18 cellular contexts compared by ENCODE assay signal in genomic region chr2:224103603-224104002, GRCh38.
"Had no signal": no experiment of that assay in that cellular context is flagged by ENCODE, and none has a peak within 500 bp of the region (broad histone marks: within the 10 kb centered on the region; RNA-seq: fewer than 3 reads in every experiment).

No MANE protein-coding gene starts in this region.

- FAIRE-seq: endometrium, urothelium cell line had no signal

- H3K79me2 ChIP-seq: hepatocyte had no signal

- DNase-seq: effector memory CD4-positive, alpha-beta T cell; esophagus squamous epithelium; foreskin fibroblast; head of caudate nucleus; left colon; left ventricle myocardium superior; naive thymus-derived CD4-positive, alpha-beta T cell; ovary; stimulated activated CD4-positive, alpha-beta T cell treated with anti-CD3 and anti-CD28 coated beads, Interleukin-4, amount 100 ng/mL, for 1 hour; stimulated activated CD8-positive, alpha-beta memory T cell treated with anti-CD3 and anti-CD28 coated beads, Interleukin-4, amount 100 ng/mL, for 48 hours; stimulated activated naive CD8-positive, alpha-beta T cell treated with anti-CD3 and anti-CD28 coated beads, Interleukin-15, Interleukin-2, amounts not matched to agents 100 U/mL and 50 U/mL, for 24 hours; thyroid gland had no signal

- H2AFZ ChIP-seq: hepatocyte had no signal

- H3K9me3 ChIP-seq: esophagus squamous epithelium, ovary, right atrium auricular region, suprapubic skin, thyroid gland had no signal

- H3K36me3 ChIP-seq: esophagus squamous epithelium, ovary, right atrium auricular region, suprapubic skin, thyroid gland had no signal

- H3K4me1 ChIP-seq: suprapubic skin, thyroid gland had no signal

- ATAC-seq: left colon; left ventricle myocardium superior; naive thymus-derived CD4-positive, alpha-beta T cell; stimulated activated effector memory CD8-positive, alpha-beta T cell treated with anti-CD3 and anti-CD28 coated beads, Interleukin-12 subunit alpha, Interleukin-12 subunit beta, amount 100 ng/mL, for 72 hours; stimulated activated naive CD8-positive, alpha-beta T cell treated with anti-CD3 and anti-CD28 coated beads, Interleukin-15, Interleukin-2, amounts not matched to agents 100 U/mL and 50 U/mL, for 24 hours had no signal

- H3K4me2 ChIP-seq: hepatocyte had no signal

- H3K27ac ChIP-seq: esophagus squamous epithelium, hepatocyte, ovary, suprapubic skin, thyroid gland had no signal

- H3K4me3 ChIP-seq: esophagus squamous epithelium, hepatocyte, ovary, right atrium auricular region, suprapubic skin, thyroid gland had no signal

- H3K27me3 ChIP-seq: esophagus squamous epithelium, hepatocyte, ovary, right atrium auricular region, suprapubic skin, thyroid gland had no signal
